8 cellular contexts compared by ENCODE assay signal in the genomic region with DNA sequence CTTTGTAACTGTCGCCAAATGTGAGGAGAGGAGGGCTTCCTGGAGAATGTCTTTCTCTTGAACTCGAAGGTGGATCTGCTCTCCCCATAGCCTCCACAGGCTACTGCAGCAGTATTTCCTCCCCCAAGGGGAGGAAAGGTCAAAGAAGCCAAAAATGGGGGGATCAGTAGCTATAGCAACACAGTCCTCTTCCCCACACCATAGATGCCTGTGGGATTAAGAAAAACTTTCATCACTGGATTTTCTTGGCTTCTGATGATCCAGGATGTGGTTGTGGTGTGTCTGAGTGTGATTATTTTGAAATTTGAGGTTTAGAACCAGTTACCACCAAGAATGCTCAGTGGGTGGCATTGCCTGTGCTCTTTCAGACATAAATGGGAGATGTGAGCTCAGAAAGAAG.
DNase-seq lines count a peak whose midpoint lies in the region; ATAC-seq and TF ChIP-seq lines count a peak whose summit lies in the region.

No MANE protein-coding gene starts in this region.

- no peak overlapping the region for H3K27ac ChIP-seq in DND-41 (ENCODE audit: low read length)

- H3K4me3 ChIP-seq in DND-41 (ENCODE audit: low read depth in 1 of 2, low read length in 2 of 2) (no peak overlapping the region), fibroblast of the aortic adventitia (ENCODE audit: low read depth, low read length) (no peak overlapping the region)

- peaks cover 3% of the 10 kb centered on the region; the same call in 1 of the 2 replicates for H4K20me1 ChIP-seq in DND-41 (ENCODE audit: insufficient read depth, low read length)

- H3K79me2 ChIP-seq in DND-41 (ENCODE audit: insufficient read depth, low read length): no peaks in the 10 kb centered on the region

- ATAC-seq in DND-41 (ENCODE audit: insufficient read depth, low read depth) (peak; percentile 93), GM21737 (IDR thresholded peaks at IDR 0.05; ENCODE audit: unreplicated experiment) (peak; percentile 57)

- no peak overlapping the region for H2AFZ ChIP-seq in DND-41 (ENCODE audit: low read depth, low read length)

- H3K4me1 ChIP-seq in DND-41 (ENCODE audit: insufficient read depth, low read length): peaks cover 14% of the 10 kb centered on the region

- H3K36me3 ChIP-seq in DND-41 (ENCODE audit: insufficient read depth, low read length): no peaks in the 10 kb centered on the region

- H3K27me3 ChIP-seq in DND-41 (ENCODE audit: insufficient read depth, low read length, poor library complexity): peaks cover 30% of the 10 kb centered on the region

- no peak overlapping the region for H3K9ac ChIP-seq in DND-41 (ENCODE audit: low read depth, low read length)

- H3K4me2 ChIP-seq in DND-41 (ENCODE audit: insufficient read depth, low read length): peak overlapping the region; percentile 31; the same call in 1 of the 2 replicates

- DNase-seq in DND-41: peak; percentile 46
- peak; percentile 58 for DNase-seq in NOMO-1 treated with DMSO at 0.1 percent for 48 hours (lab: John Stamatoyannopoulos, UW; ENCODE audit: unreplicated experiment)
- peak; percentile 48 for DNase-seq in fibroblast of the aortic adventitia (ENCODE audit: low read depth)
- DNase-seq in OCI-M2 (lab: John Stamatoyannopoulos, UW; ENCODE audit: unreplicated experiment): no peak
- no peak for DNase-seq in cerebellum (ENCODE audit: low spot score)
- DNase-seq in D341Med (ENCODE audit: low spot score): no peak
- no peak for DNase-seq in iPS-NIHi11 (ENCODE audit: low spot score)

- H3K9me3 ChIP-seq in DND-41 (ENCODE audit: insufficient read depth, low read length, severe bottlenecking): no peaks in the 10 kb centered on the region

- TF ChIP-seq CTCF in DND-41 (IDR thresholded peaks at IDR 0.05; ENCODE audit: borderline replicate concordance, extremely low read depth, low read length, poor library complexity, severe bottlenecking): no peak
- TF ChIP-seq CTCF in fibroblast of the aortic adventitia (IDR thresholded peaks at IDR 0.05; ENCODE audit: insufficient read depth, low read length): no peak

Comparison
In these comparisons a context has a peak if more than half of its experiments do, and no peak if none do; other contexts are left out.
1. DNase-seq: peak in DND-41 (single experiment), NOMO-1 treated with DMSO at 0.1 percent for 48 hours (single experiment) and fibroblast of the aortic adventitia (single experiment); none in OCI-M2 (single experiment), cerebellum (single experiment), D341Med (single experiment) and iPS-NIHi11 (single experiment).